In the genomic region with DNA sequence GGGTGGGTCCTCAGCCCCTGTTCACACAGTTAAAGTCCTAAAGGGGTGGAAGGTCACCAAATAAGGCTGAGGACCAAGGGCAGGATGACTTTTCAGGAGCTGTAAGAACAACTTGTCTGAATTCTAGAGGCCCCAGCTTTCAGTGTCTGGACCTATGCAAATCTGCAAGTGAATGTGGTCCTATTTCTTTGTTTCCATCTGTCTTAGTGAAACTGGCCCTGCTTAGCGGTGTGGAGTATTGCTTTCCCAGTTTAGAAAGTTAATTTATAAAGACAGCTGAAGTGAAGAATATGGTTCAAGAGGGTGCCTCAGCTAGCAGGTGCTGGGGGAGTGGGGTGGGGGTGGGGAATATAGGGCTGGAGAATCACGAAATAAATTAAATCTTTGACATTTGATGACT, we compare ENCODE assay signal across 11 cellular contexts. TPM values are rescaled to one million over a fixed set of nuclear protein-coding genes. Genes with fewer than 3 reads are reported as not detected.
DNase-seq lines count a peak whose midpoint lies in the region; ATAC-seq and TF ChIP-seq lines count a peak whose summit lies in the region.
"Had no signal": no experiment of that assay in that cellular context is flagged by ENCODE, and none has a peak within 500 bp of the region (broad histone marks: within the 10 kb centered on the region; RNA-seq: fewer than 3 reads in every experiment).

No MANE protein-coding gene starts in this region.

- H3K27ac Mint-ChIP-seq in GM23338: no peak overlapping the region
- peak overlapping the region; percentile 7 for H3K27ac Mint-ChIP-seq in stimulated activated memory B cell treated with anti-CD40 and anti-IgM and Interleukin-4, amounts not matched to agents 10 μg/mL and 1 μg/mL and 100 μg/mL, for 72 hours

- peak; percentile 9 for DNase-seq in GM23338 (ENCODE audit: low spot score)
- no peak for DNase-seq in HuH-7.5 (ENCODE audit: low spot score)
- DNase-seq in activated CD4-positive, alpha-beta T cell treated with anti-CD3 and anti-CD28 coated beads, Interleukin-2, amount 50 U/mL, for 1 hour: no peak
- no peak for DNase-seq in foreskin keratinocyte
- DNase-seq: hypothalamus, NCI-H446 had no signal

- H2AFZ ChIP-seq in GM23338: no peak overlapping the region

- H4K20me1 ChIP-seq in GM23338 (replicated peaks; ENCODE audit: insufficient read depth): no peaks in the 10 kb centered on the region

- H3K4me3 Mint-ChIP-seq in GM23338: no peak overlapping the region
- H3K4me3 Mint-ChIP-seq in stimulated activated memory B cell treated with anti-CD40 and anti-IgM and Interleukin-4, amounts not matched to agents 10 μg/mL and 1 μg/mL and 100 μg/mL, for 72 hours: no peak overlapping the region

- H3F3A ChIP-seq in GM23338 (replicated peaks; ENCODE audit: low read depth): no peaks in the 10 kb centered on the region

- H3K9me3 Mint-ChIP-seq in GM23338: no peaks in the 10 kb centered on the region
- H3K9me3 Mint-ChIP-seq in stimulated activated memory B cell treated with anti-CD40 and anti-IgM and Interleukin-4, amounts not matched to agents 10 μg/mL and 1 μg/mL and 100 μg/mL, for 72 hours: peaks cover 3% of the 10 kb centered on the region

- peaks cover 16% of the 10 kb centered on the region for H3K4me1 Mint-ChIP-seq in GM23338
- H3K4me1 Mint-ChIP-seq in stimulated activated memory B cell treated with anti-CD40 and anti-IgM and Interleukin-4, amounts not matched to agents 10 μg/mL and 1 μg/mL and 100 μg/mL, for 72 hours: peaks cover 33% of the 10 kb centered on the region

- TF ChIP-seq CTCF in GM23338 (conservative IDR thresholded peaks at IDR 0.05; ENCODE audit: low read depth in 2 of 2) (no peak), foreskin keratinocyte (conservative IDR thresholded peaks at IDR 0.05) (no peak)

- H3K36me3 Mint-ChIP-seq in GM23338 (ENCODE audit: low read depth): no peaks in the 10 kb centered on the region
- no peaks in the 10 kb centered on the region for H3K36me3 Mint-ChIP-seq in stimulated activated memory B cell treated with anti-CD40 and anti-IgM and Interleukin-4, amounts not matched to agents 10 μg/mL and 1 μg/mL and 100 μg/mL, for 72 hours

- H3K9me2 ChIP-seq in GM23338 (ENCODE audit: insufficient read depth): peaks cover 5% of the 10 kb centered on the region; the same call in 1 of the 2 replicates

- H3K36me3 ChIP-seq in GM23338 (ENCODE audit: insufficient read depth): no peaks in the 10 kb centered on the region

- H3K27me3 Mint-ChIP-seq in GM23338 (ENCODE audit: insufficient read depth, low read depth, poor library complexity): peaks cover under 1% of the 10 kb centered on the region
- H3K27me3 Mint-ChIP-seq in stimulated activated memory B cell treated with anti-CD40 and anti-IgM and Interleukin-4, amounts not matched to agents 10 μg/mL and 1 μg/mL and 100 μg/mL, for 72 hours: no peaks in the 10 kb centered on the region

- no peak overlapping the region for H3K4me2 ChIP-seq in GM23338

- ATAC-seq in GM19043 (IDR thresholded peaks at IDR 0.05; ENCODE audit: low read depth, unreplicated experiment): peak; percentile 93
- no peak for ATAC-seq in GM23338
- peak; percentile 94 for ATAC-seq in HG03280 (IDR thresholded peaks at IDR 0.05; ENCODE audit: unreplicated experiment)
- peak; percentile 67 for ATAC-seq in stimulated activated memory B cell treated with anti-CD40 and anti-IgM and Interleukin-4, amounts not matched to agents 10 μg/mL and 1 μg/mL and 100 μg/mL, for 72 hours
- no peak for ATAC-seq in foreskin keratinocyte

- H3K27me3 ChIP-seq in GM23338 (ENCODE audit: insufficient read depth) (no peaks in the 10 kb centered on the region), foreskin keratinocyte (peaks cover 22% of the 10 kb centered on the region)

- H3K4me1 ChIP-seq in GM23338 (ENCODE audit: insufficient read depth): peaks cover 12% of the 10 kb centered on the region
- H3K4me1 ChIP-seq in foreskin keratinocyte: no peaks in the 10 kb centered on the region

- H3K79me2 ChIP-seq in GM23338 (replicated peaks; ENCODE audit: insufficient read depth): no peaks in the 10 kb centered on the region

- no peak overlapping the region for H3K4me3 ChIP-seq in GM23338
- H3K4me3 ChIP-seq: SK-N-MC had no signal

- H3K27ac ChIP-seq in GM23338 (ENCODE audit: low read depth) (no peak overlapping the region), foreskin keratinocyte (no peak overlapping the region)
- H3K27ac ChIP-seq: SK-N-MC had no signal

TF ChIP-seq in GM23338, 12 proteins besides CTCF, POLR2A, EP300 and RAD21 (continues in another document):
- TF ChIP-seq ZNF114 (CRISPR knock-in tag; IDR thresholded peaks at IDR 0.05): no peak
- TF ChIP-seq CREB1 (CRISPR knock-in tag; IDR thresholded peaks at IDR 0.05; ENCODE audit: low read depth): no peak
- TF ChIP-seq, protein P1, sequence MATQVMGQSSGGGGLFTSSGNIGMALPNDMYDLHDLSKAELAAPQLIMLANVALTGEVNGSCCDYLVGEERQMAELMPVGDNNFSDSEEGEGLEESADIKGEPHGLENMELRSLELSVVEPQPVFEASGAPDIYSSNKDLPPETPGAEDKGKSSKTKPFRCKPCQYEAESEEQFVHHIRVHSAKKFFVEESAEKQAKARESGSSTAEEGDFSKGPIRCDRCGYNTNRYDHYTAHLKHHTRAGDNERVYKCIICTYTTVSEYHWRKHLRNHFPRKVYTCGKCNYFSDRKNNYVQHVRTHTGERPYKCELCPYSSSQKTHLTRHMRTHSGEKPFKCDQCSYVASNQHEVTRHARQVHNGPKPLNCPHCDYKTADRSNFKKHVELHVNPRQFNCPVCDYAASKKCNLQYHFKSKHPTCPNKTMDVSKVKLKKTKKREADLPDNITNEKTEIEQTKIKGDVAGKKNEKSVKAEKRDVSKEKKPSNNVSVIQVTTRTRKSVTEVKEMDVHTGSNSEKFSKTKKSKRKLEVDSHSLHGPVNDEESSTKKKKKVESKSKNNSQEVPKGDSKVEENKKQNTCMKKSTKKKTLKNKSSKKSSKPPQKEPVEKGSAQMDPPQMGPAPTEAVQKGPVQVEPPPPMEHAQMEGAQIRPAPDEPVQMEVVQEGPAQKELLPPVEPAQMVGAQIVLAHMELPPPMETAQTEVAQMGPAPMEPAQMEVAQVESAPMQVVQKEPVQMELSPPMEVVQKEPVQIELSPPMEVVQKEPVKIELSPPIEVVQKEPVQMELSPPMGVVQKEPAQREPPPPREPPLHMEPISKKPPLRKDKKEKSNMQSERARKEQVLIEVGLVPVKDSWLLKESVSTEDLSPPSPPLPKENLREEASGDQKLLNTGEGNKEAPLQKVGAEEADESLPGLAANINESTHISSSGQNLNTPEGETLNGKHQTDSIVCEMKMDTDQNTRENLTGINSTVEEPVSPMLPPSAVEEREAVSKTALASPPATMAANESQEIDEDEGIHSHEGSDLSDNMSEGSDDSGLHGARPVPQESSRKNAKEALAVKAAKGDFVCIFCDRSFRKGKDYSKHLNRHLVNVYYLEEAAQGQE (IDR thresholded peaks at IDR 0.05; ENCODE audit: unreplicated experiment): no peak
- no peak for TF ChIP-seq STAT1 (IDR thresholded peaks at IDR 0.05; ENCODE audit: unreplicated experiment)
- no peak for TF ChIP-seq EZH2phosphoT487 (IDR thresholded peaks at IDR 0.05; ENCODE audit: unreplicated experiment)
- TF ChIP-seq EZH2 (IDR thresholded peaks at IDR 0.05; ENCODE audit: low read depth, unreplicated experiment): no peak
- no peak for TF ChIP-seq POLR2AphosphoS5 (IDR thresholded peaks at IDR 0.05; ENCODE audit: low read depth)
- TF ChIP-seq NANOG (IDR thresholded peaks at IDR 0.05; ENCODE audit: borderline replicate concordance): no peak

RNA-seq across cellular contexts. Expression of a gene that starts 40.1 kb away (rescaled TPM):
- 0.39 and 0.59 TPM in 2 replicates for total RNA-seq in GM23338 (2014; rRNA removed; shearing (Covaris generic))
- polyA plus RNA-seq in GM23338 (2016; fragmentation: Nextera tagmentation; extraction: Ambion mirVana) (0.99 and 2.0 TPM in 2 replicates), foreskin keratinocyte (not detected in 2 replicates)
- total RNA-seq in foreskin keratinocyte: not detected in 2 replicates
- total RNA-seq: astrocyte had no signal

Comparison
In these comparisons a context has a peak if more than half of its experiments do, and no peak if none do; other contexts are left out.
1. ATAC-seq: peak in GM19043 (single experiment), HG03280 (single experiment) and stimulated activated memory B cell treated with anti-CD40 and anti-IgM and Interleukin-4, amounts not matched to agents 10 μg/mL and 1 μg/mL and 100 μg/mL, for 72 hours (single experiment); none in GM23338 (single experiment) and foreskin keratinocyte (single experiment).